In the genomic region with DNA sequence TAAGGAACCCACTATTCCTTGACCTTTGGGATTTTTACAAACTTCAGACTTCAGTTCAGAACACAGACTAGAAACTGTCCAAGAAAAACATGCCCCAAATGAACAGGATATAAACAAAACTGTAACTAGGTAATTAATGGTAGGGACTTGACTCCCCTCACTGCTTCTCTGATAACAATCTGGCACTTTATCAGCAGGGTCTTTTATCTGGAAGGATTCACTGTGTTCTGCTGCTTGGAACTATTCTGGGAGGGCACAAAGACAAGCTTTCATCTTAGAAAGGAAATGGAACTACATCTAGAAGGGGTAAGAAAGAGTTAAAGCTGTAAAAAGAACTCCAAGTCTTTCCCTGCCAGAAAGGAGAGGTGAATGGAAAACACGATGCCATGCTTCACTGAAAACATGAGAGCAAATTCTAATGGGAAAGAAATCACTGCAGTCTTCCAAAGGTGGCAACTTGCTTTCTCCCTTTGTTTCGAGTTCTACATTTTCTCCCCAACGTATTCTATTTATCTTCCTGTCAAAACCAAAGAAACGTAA, we compare ENCODE assay signal across 23 cellular contexts.
DNase-seq lines count a peak whose midpoint lies in the region; ATAC-seq, FAIRE-seq and TF ChIP-seq lines count a peak whose summit lies in the region.
"Had no signal": no experiment of that assay in that cellular context is flagged by ENCODE, and none has a peak within 500 bp of the region (broad histone marks: within the 10 kb centered on the region; RNA-seq: fewer than 3 reads in every experiment).

No MANE protein-coding gene starts in this region.

- H3K4me3 ChIP-seq in K562 (no peak overlapping the region), smooth muscle cell (no peak overlapping the region)
- H3K4me3 ChIP-seq: breast epithelium, hepatocyte, spleen had no signal

- peaks cover 26% of the 10 kb centered on the region for H3K4me1 Mint-ChIP-seq in nephron progenitor cell
- peaks cover 61% of the 10 kb centered on the region for H3K4me1 Mint-ChIP-seq in type B pancreatic cell (ENCODE audit: unreplicated experiment)
- H3K4me1 Mint-ChIP-seq: H9 had no signal

- BruUV-seq in K562 (replicated peaks; lab: Mats Ljungman, UMichigan), result no TSS peak

- H3K36me3 Mint-ChIP-seq in nephron progenitor cell (ENCODE audit: low read depth), result peaks cover 10% of the 10 kb centered on the region
- H3K36me3 Mint-ChIP-seq in type B pancreatic cell, result peaks cover 8% of the 10 kb centered on the region

- ATAC-seq in K562, result no peak
- ATAC-seq: activated CD8-positive, alpha-beta T cell treated with anti-CD3 and anti-CD28 coated beads, Interleukin-2, amount 10 ng/mL, durations not matched to agents 7 days and 5 days had no signal

- peak; percentile 42 for FAIRE-seq in K562 (lab: Jason Lieb, UNC)
- FAIRE-seq: A204.1, GM18507, keratinocyte had no signal

- H3K4me3 Mint-ChIP-seq in nephron progenitor cell (no peak overlapping the region), type B pancreatic cell (peak overlapping the region; percentile 38)
- H3K4me3 Mint-ChIP-seq: activated CD8-positive, alpha-beta T cell treated with anti-CD3 and anti-CD28 coated beads, Interleukin-2, amount 10 ng/mL, durations not matched to agents 7 days and 5 days; activated naive CD8-positive, alpha-beta T cell; H9 had no signal

- H3K27ac Mint-ChIP-seq in nephron progenitor cell, result peak overlapping the region; percentile 86
- peak overlapping the region; percentile 83 for H3K27ac Mint-ChIP-seq in type B pancreatic cell
- H3K27ac Mint-ChIP-seq: activated CD8-positive, alpha-beta T cell treated with anti-CD3 and anti-CD28 coated beads, Interleukin-2, amount 10 ng/mL, durations not matched to agents 7 days and 5 days; activated naive CD8-positive, alpha-beta T cell; H9 had no signal

- H3K4me1 ChIP-seq in K562 (replicated peaks in 1 of 2; ENCODE audit: control insufficient read depth in 2 of 2, insufficient read depth in 2 of 2, low read length in 2 of 2) (no peaks in the 10 kb centered on the region; a peak in 1 of 5 replicates), smooth muscle cell (ENCODE audit: low read depth) (no peaks in the 10 kb centered on the region)

- H3K9me3 Mint-ChIP-seq in nephron progenitor cell (no peaks in the 10 kb centered on the region), type B pancreatic cell (no peaks in the 10 kb centered on the region)
- H3K9me3 Mint-ChIP-seq: H9 had no signal

- CTCF ChIA-PET in K562 (lab: Yijun Ruan, JAX; ENCODE audit: low intra/inter-chr PET ratio) (no interaction called here), HEK293T (lab: Yijun Ruan, JAX) (no interaction called here)

- no peak for TF ChIP-seq EP300 in K562 (IDR thresholded peaks at IDR 0.05; ENCODE audit: low read length)

- H3K9me3 ChIP-seq in K562 (replicated peaks; ENCODE audit: control insufficient read depth, insufficient read depth, low read depth, low read length) (no peaks in the 10 kb centered on the region), smooth muscle cell (replicated peaks; ENCODE audit: low read depth) (no peaks in the 10 kb centered on the region)
- H3K9me3 ChIP-seq: breast epithelium, spleen had no signal

- TF ChIP-seq CTCF in K562 (IDR thresholded peaks at IDR 0.05 in 2 of 3, conservative IDR thresholded peaks at IDR 0.05 in 1 of 3; ENCODE audit: insufficient read depth in 2 of 3, low read depth in 1 of 3, low read length in 3 of 3), result no peak
- no peak for TF ChIP-seq CTCF in nephron progenitor cell (IDR thresholded peaks at IDR 0.05)
- TF ChIP-seq CTCF in type B pancreatic cell (conservative IDR thresholded peaks at IDR 0.05), result no peak
- no peak for TF ChIP-seq CTCF in smooth muscle cell (IDR thresholded peaks at IDR 0.05; ENCODE audit: borderline replicate concordance, insufficient read depth, poor library complexity, severe bottlenecking)

- H2AFZ ChIP-seq in K562 (ENCODE audit: low read depth, low read length), result no peak overlapping the region
- no peak overlapping the region for H2AFZ ChIP-seq in smooth muscle cell (ENCODE audit: low read depth)
- H2AFZ ChIP-seq: hepatocyte had no signal

- no peak overlapping the region for H3K4me2 ChIP-seq in K562 (ENCODE audit: insufficient read depth, low read length)
- no peak overlapping the region for H3K4me2 ChIP-seq in smooth muscle cell
- H3K4me2 ChIP-seq: hepatocyte had no signal

- H3K27me3 ChIP-seq in K562 (ENCODE audit: control insufficient read depth in 2 of 2, insufficient read depth in 2 of 2, low read length in 2 of 2) (no peaks in the 10 kb centered on the region), smooth muscle cell (ENCODE audit: low read depth) (no peaks in the 10 kb centered on the region)
- H3K27me3 ChIP-seq: breast epithelium, hepatocyte, spleen had no signal

- intact Hi-C loops in K562 (cut with micrococcal nuclease), result no loop called here

- TF ChIP-seq RAD21 in K562 (CRISPR knock-in tag; conservative IDR thresholded peaks at IDR 0.05 in 1 of 2, IDR thresholded peaks at IDR 0.05 in 1 of 2), result no peak

- no peaks in the 10 kb centered on the region for H4K20me1 ChIP-seq in K562 (replicated peaks; ENCODE audit: control insufficient read depth, insufficient read depth, low read length)
- H4K20me1 ChIP-seq in smooth muscle cell (ENCODE audit: low read depth), result no peaks in the 10 kb centered on the region

- no peaks in the 10 kb centered on the region for H3K9me1 ChIP-seq in K562 (ENCODE audit: control insufficient read depth, insufficient read depth, low read length)

- H3F3A ChIP-seq in smooth muscle cell (ENCODE audit: low read depth), result no peaks in the 10 kb centered on the region

- no peaks in the 10 kb centered on the region for H3K27me3 Mint-ChIP-seq in nephron progenitor cell (ENCODE audit: low read depth, poor library complexity)
- no peaks in the 10 kb centered on the region for H3K27me3 Mint-ChIP-seq in type B pancreatic cell
- H3K27me3 Mint-ChIP-seq: activated naive CD8-positive, alpha-beta T cell had no signal

- in situ Hi-C loops in K562 (cut with MboI), result no loop called here

- 59% methylated on average over 4 of the region's 4 CpGs for WGBS in K562 (ENCODE audit: insufficient coverage, low coverage, missing lambda C conversion rate)
- 75% methylated on average over 4 of the region's 4 CpGs for WGBS in smooth muscle cell (ENCODE audit: low lambda C conversion rate)

- no peak overlapping the region for H3K27ac ChIP-seq in K562 (ENCODE audit: extremely low read depth, low read depth, low read length)
- H3K27ac ChIP-seq in smooth muscle cell (ENCODE audit: low read depth), result no peak overlapping the region
- H3K27ac ChIP-seq: C4-2B, hepatocyte had no signal

- no peak overlapping the region for H3K9ac ChIP-seq in K562 (ENCODE audit: insufficient read depth in 1 of 2, low read depth in 2 of 2, low read length in 2 of 2)
- no peak overlapping the region for H3K9ac ChIP-seq in smooth muscle cell (ENCODE audit: low read depth)

- TF ChIP-seq POLR2A in K562 (conservative IDR thresholded peaks at IDR 0.05), result no peak

- DNase-seq in NCI-H510A treated with DMSO at 0.1 percent for 48 hours (lab: John Stamatoyannopoulos, UW), result peak; percentile 8
- no peak for DNase-seq in NCI-H510A (lab: John Stamatoyannopoulos, UW)
- DNase-seq in K562 (ENCODE audit: extremely low read depth in 1 of 4, low spot score in 3 of 4), result no peak
- no peak for DNase-seq in nephron progenitor cell
- DNase-seq in type B pancreatic cell (ENCODE audit: extremely low spot score, unreplicated experiment), result no peak
- DNase-seq in HEK293T (ENCODE audit: extremely low spot score), result no peak
- DNase-seq in smooth muscle cell (lab: John Stamatoyannopoulos, UW; ENCODE audit: unreplicated experiment), result no peak
- DNase-seq in mesenteric fat pad (ENCODE audit: low spot score), result no peak
- DNase-seq: activated CD8-positive, alpha-beta T cell treated with anti-CD3 and anti-CD28 coated beads, Interleukin-2, amount 10 ng/mL, durations not matched to agents 7 days and 5 days; activated T-cell treated with anti-CD3 and anti-CD28 coated beads, Interleukin-2, amount 50 U/mL, for 48 hours; H9; Karpas-422; NCI-H1105; occipital lobe; spleen; T-helper 1 cell had no signal

- H3K36me3 ChIP-seq in K562 (ENCODE audit: control insufficient read depth, insufficient read depth, low read length) (peaks cover 4% of the 10 kb centered on the region; the same call in 1 of the 3 replicates), smooth muscle cell (ENCODE audit: low read depth) (no peaks in the 10 kb centered on the region)
- H3K36me3 ChIP-seq: breast epithelium had no signal

- no peaks in the 10 kb centered on the region for H3K79me2 ChIP-seq in K562 (ENCODE audit: control insufficient read depth, insufficient read depth, low read length)
- no peaks in the 10 kb centered on the region for H3K79me2 ChIP-seq in smooth muscle cell (ENCODE audit: low read depth)
- H3K79me2 ChIP-seq: hepatocyte had no signal

- POLR2A ChIA-PET in K562 (lab: Yijun Ruan, JAX), result interaction anchor here (0.6 to 1.4 kb wide), 2 partner anchors 26 to 120 kb away, joined by 4 to 5 read pairs; no protein-coding TSS in a partner anchor
- POLR2A ChIA-PET in HEK293T (lab: Yijun Ruan, JAX), result no interaction called here

TF ChIP-seq in K562, 482 proteins besides CTCF, POLR2A, EP300 and RAD21 (continues in another document):
- TF ChIP-seq POLR2AphosphoS5 (IDR thresholded peaks at IDR 0.05; ENCODE audit: control insufficient read depth, insufficient read depth, low read depth, low read length) (no peak), ZNF140 (CRISPR knock-in tag; IDR thresholded peaks at IDR 0.05) (no peak), PHF8 (IDR thresholded peaks at IDR 0.05; ENCODE audit: borderline replicate concordance, low read length) (no peak)
- TF ChIP-seq, protein P1, sequence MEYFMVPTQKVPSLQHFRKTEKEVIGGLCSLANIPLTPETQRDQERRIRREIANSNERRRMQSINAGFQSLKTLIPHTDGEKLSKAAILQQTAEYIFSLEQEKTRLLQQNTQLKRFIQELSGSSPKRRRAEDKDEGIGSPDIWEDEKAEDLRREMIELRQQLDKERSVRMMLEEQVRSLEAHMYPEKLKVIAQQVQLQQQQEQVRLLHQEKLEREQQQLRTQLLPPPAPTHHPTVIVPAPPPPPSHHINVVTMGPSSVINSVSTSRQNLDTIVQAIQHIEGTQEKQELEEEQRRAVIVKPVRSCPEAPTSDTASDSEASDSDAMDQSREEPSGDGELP (CRISPR knock-in tag; IDR thresholded peaks at IDR 0.05; ENCODE audit: borderline replicate concordance), result no peak

TF ChIP-seq in HEK293T, 16 proteins besides CTCF, POLR2A, EP300 and RAD21:
- TF ChIP-seq FOXA1 (IDR thresholded peaks at IDR 0.05), result no peak
- no peak for TF ChIP-seq CTBP1 (IDR thresholded peaks at IDR 0.05; ENCODE audit: borderline replicate concordance)
- no peak for TF ChIP-seq LEF1 (IDR thresholded peaks at IDR 0.05; ENCODE audit: borderline replicate concordance)
- no peak for TF ChIP-seq FOXM1 (IDR thresholded peaks at IDR 0.05; ENCODE audit: borderline replicate concordance)
- TF ChIP-seq ARNT (IDR thresholded peaks at IDR 0.05), result no peak
- TF ChIP-seq NFRKB (IDR thresholded peaks at IDR 0.05), result no peak
- TF ChIP-seq BHLHE40 (IDR thresholded peaks at IDR 0.05; ENCODE audit: borderline replicate concordance), result no peak
- TF ChIP-seq SP1 (IDR thresholded peaks at IDR 0.05), result no peak
- TF ChIP-seq ELF4 (IDR thresholded peaks at IDR 0.05), result no peak
TF ChIP-seq in HEK293T: peak in this region for 0.
